8 cellular contexts compared by ENCODE assay signal in genomic region chr1:67307251-67308060, GRCh38. TPM values are rescaled to one million over a fixed set of nuclear protein-coding genes. Genes with fewer than 3 reads are reported as not detected.
DNase-seq lines count a peak whose midpoint lies in the region; ATAC-seq, FAIRE-seq and TF ChIP-seq lines count a peak whose summit lies in the region.

A gene with protein sequence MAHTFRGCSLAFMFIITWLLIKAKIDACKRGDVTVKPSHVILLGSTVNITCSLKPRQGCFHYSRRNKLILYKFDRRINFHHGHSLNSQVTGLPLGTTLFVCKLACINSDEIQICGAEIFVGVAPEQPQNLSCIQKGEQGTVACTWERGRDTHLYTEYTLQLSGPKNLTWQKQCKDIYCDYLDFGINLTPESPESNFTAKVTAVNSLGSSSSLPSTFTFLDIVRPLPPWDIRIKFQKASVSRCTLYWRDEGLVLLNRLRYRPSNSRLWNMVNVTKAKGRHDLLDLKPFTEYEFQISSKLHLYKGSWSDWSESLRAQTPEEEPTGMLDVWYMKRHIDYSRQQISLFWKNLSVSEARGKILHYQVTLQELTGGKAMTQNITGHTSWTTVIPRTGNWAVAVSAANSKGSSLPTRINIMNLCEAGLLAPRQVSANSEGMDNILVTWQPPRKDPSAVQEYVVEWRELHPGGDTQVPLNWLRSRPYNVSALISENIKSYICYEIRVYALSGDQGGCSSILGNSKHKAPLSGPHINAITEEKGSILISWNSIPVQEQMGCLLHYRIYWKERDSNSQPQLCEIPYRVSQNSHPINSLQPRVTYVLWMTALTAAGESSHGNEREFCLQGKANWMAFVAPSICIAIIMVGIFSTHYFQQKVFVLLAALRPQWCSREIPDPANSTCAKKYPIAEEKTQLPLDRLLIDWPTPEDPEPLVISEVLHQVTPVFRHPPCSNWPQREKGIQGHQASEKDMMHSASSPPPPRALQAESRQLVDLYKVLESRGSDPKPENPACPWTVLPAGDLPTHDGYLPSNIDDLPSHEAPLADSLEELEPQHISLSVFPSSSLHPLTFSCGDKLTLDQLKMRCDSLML (plus strand): TSS chr1:67307873. CDS start chr1:67320369, 12,496 bp downstream.

- no peak for TF ChIP-seq CTCF in left ventricle myocardium inferior (IDR thresholded peaks at IDR 0.05; ENCODE audit: borderline replicate concordance)

- H3K4me3 ChIP-seq in left ventricle myocardium inferior (peak within 1 kb of the TSS; percentile 65), skeletal muscle satellite cell (ENCODE audit: low read length) (peak within 1 kb of the TSS; percentile 58)

- H3K36me3 Mint-ChIP-seq in activated T-helper 1 cell treated with anti-CD3 and anti-CD28 coated beads, Interleukin-12 subunit alpha, Interleukin-12 subunit beta, Interleukin-2, Interleukin-4 antibody, amounts not matched to agents 30 ng/mL and 10 ng/mL and 1 ng/mL, durations not matched to agents 14 hours and 24 hours and 36 hours (ENCODE audit: low read depth) = peaks cover 44% of the 10 kb centered on the region

- H3K4me1 ChIP-seq in left ventricle myocardium inferior = peaks cover 13% of the 10 kb centered on the region
- H3K4me1 ChIP-seq in skeletal muscle satellite cell (ENCODE audit: control insufficient read depth, insufficient read depth, low read length) = no peaks in the 10 kb centered on the region

- H3K4me2 ChIP-seq in skeletal muscle satellite cell (ENCODE audit: low read length) = peak within 1 kb of the TSS; percentile 76

- no peaks in the 10 kb centered on the region for H3K27me3 Mint-ChIP-seq in activated T-helper 1 cell treated with anti-CD3 and anti-CD28 coated beads, Interleukin-12 subunit alpha, Interleukin-12 subunit beta, Interleukin-2, Interleukin-4 antibody, amounts not matched to agents 30 ng/mL and 10 ng/mL and 1 ng/mL, durations not matched to agents 14 hours and 24 hours and 36 hours (ENCODE audit: insufficient read depth)

- no peaks in the 10 kb centered on the region for H3K36me3 ChIP-seq in left ventricle myocardium inferior
- no peaks in the 10 kb centered on the region for H3K36me3 ChIP-seq in skeletal muscle satellite cell (ENCODE audit: insufficient read depth, low read length)

- no peak for FAIRE-seq in HTR-8/SVneo (lab: Jason Lieb, UNC)

- peak within 1 kb of the TSS; percentile 100 for H3K27ac Mint-ChIP-seq in activated T-helper 1 cell treated with anti-CD3 and anti-CD28 coated beads, Interleukin-12 subunit alpha, Interleukin-12 subunit beta, Interleukin-2, Interleukin-4 antibody, amounts not matched to agents 30 ng/mL and 10 ng/mL and 1 ng/mL, durations not matched to agents 14 hours and 24 hours and 36 hours

- H3K4me3 Mint-ChIP-seq in activated T-helper 1 cell treated with anti-CD3 and anti-CD28 coated beads, Interleukin-12 subunit alpha, Interleukin-12 subunit beta, Interleukin-2, Interleukin-4 antibody, amounts not matched to agents 30 ng/mL and 10 ng/mL and 1 ng/mL, durations not matched to agents 14 hours and 24 hours and 36 hours = peak within 1 kb of the TSS; percentile 100

- intact Hi-C loops in activated T-helper 1 cell treated with anti-CD3 and anti-CD28 coated beads, Interleukin-12 subunit alpha, Interleukin-12 subunit beta, Interleukin-2, Interleukin-4 antibody, amounts not matched to agents 30 ng/mL and 10 ng/mL and 1 ng/mL, durations not matched to agents 14 hours and 24 hours and 36 hours (cut with micrococcal nuclease) = no loop called here
- intact Hi-C loops in left ventricle myocardium inferior (cut with micrococcal nuclease) = no loop called here

- H3K4me1 Mint-ChIP-seq in activated T-helper 1 cell treated with anti-CD3 and anti-CD28 coated beads, Interleukin-12 subunit alpha, Interleukin-12 subunit beta, Interleukin-2, Interleukin-4 antibody, amounts not matched to agents 30 ng/mL and 10 ng/mL and 1 ng/mL, durations not matched to agents 14 hours and 24 hours and 36 hours (ENCODE audit: low read depth) = peaks cover 46% of the 10 kb centered on the region

- no peak within 1 kb of the TSS for H3K27ac ChIP-seq in left ventricle myocardium inferior (replicated peaks)

- DNase-seq in activated CD4-positive, alpha-beta T cell treated with anti-CD3 and anti-CD28 coated beads for 24 hours (ENCODE audit: low read depth in 2 of 2) = peak; percentile 25 to 35
- DNase-seq in activated CD4-positive, alpha-beta T cell treated with anti-CD3 and anti-CD28 coated beads for 1 hour = no peak
- DNase-seq in NCI-H345 (lab: John Stamatoyannopoulos, UW) (peak; percentile 40), left ventricle myocardium inferior (peak; percentile 20), HTR-8/SVneo (ENCODE audit: insufficient read length, low spot score) (no peak)
- DNase-seq in activated T-helper 1 cell treated with anti-CD3 and anti-CD28 coated beads, Interleukin-12 subunit alpha, Interleukin-12 subunit beta, Interleukin-2, Interleukin-4 antibody, amounts not matched to agents 30 ng/mL and 10 ng/mL and 1 ng/mL, durations not matched to agents 14 hours and 24 hours and 36 hours (ENCODE audit: low spot score) = peak; percentile 77

- H3K9me3 ChIP-seq in left ventricle myocardium inferior (replicated peaks) (no peaks in the 10 kb centered on the region), skeletal muscle satellite cell (replicated peaks; ENCODE audit: low read length) (no peaks in the 10 kb centered on the region)

- H3K9ac ChIP-seq in skeletal muscle satellite cell (ENCODE audit: low read depth, low read length) = no peak within 1 kb of the TSS

- no peak for ATAC-seq in HG03196 (IDR thresholded peaks at IDR 0.05; ENCODE audit: unreplicated experiment)

- H3K27me3 ChIP-seq in left ventricle myocardium inferior (ENCODE audit: low read depth) (peaks cover 48% of the 10 kb centered on the region), skeletal muscle satellite cell (ENCODE audit: control insufficient read depth, insufficient read depth, low read length) (peaks cover 37% of the 10 kb centered on the region)

- H3K9me3 Mint-ChIP-seq in activated T-helper 1 cell treated with anti-CD3 and anti-CD28 coated beads, Interleukin-12 subunit alpha, Interleukin-12 subunit beta, Interleukin-2, Interleukin-4 antibody, amounts not matched to agents 30 ng/mL and 10 ng/mL and 1 ng/mL, durations not matched to agents 14 hours and 24 hours and 36 hours = no peaks in the 10 kb centered on the region

RNA-seq across cellular contexts. Expression of the gene that starts here (rescaled TPM):
- 218 and 221 TPM in 2 replicates for total RNA-seq in activated T-helper 1 cell treated with anti-CD3 and anti-CD28 coated beads, Interleukin-12 subunit alpha, Interleukin-12 subunit beta, Interleukin-2, Interleukin-4 antibody, amounts not matched to agents 30 ng/mL and 10 ng/mL and 1 ng/mL, durations not matched to agents 14 hours and 24 hours and 36 hours
- 0.33 TPM for total RNA-seq in left ventricle myocardium inferior
- not detected in 2 replicates for total RNA-seq in skeletal muscle satellite cell (2012; rRNA removed)

Comparison
In these comparisons a context has a peak if more than half of its experiments do, and no peak if none do; other contexts are left out.
1. RNA of the gene that starts here (total RNA-seq): 218 to 221 TPM in activated T-helper 1 cell treated with anti-CD3 and anti-CD28 coated beads, Interleukin-12 subunit alpha, Interleukin-12 subunit beta, Interleukin-2, Interleukin-4 antibody, amounts not matched to agents 30 ng/mL and 10 ng/mL and 1 ng/mL, durations not matched to agents 14 hours and 24 hours and 36 hours; 0.33 TPM in left ventricle myocardium inferior (single experiment); every median in the first group is over 100 times any median in the second.
2. DNase-seq: peak in activated CD4-positive, alpha-beta T cell treated with anti-CD3 and anti-CD28 coated beads for 24 hours (2 of 2), NCI-H345 (single experiment) and activated T-helper 1 cell treated with anti-CD3 and anti-CD28 coated beads, Interleukin-12 subunit alpha, Interleukin-12 subunit beta, Interleukin-2, Interleukin-4 antibody, amounts not matched to agents 30 ng/mL and 10 ng/mL and 1 ng/mL, durations not matched to agents 14 hours and 24 hours and 36 hours (single experiment); none in activated CD4-positive, alpha-beta T cell treated with anti-CD3 and anti-CD28 coated beads for 1 hour (single experiment) and HTR-8/SVneo (single experiment).
3. Peak in DNase-seq and H3K4me3 ChIP-seq in left ventricle myocardium inferior; RNA of the gene not detected or under 1 TPM.